Comparison of ENCODE assay signal across 35 cellular contexts in the genomic region with DNA sequence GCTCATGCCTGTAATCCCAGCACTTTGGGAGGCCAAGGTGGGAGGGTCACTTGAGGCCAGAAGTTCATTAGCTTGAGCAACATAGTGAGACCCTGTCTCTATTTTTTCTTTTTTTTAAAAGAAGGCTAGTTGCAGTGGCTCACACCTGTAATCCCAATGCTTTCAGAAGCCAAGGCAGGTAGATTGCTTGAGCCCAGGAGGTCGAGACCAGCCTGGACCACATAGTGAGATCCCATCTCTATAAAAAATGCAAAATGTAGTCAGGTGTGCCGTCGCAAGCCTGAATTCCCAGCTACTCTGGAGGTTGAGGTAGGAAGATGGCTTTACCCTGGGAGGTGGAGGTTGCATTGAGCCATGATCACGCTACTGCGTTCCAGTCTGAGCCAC. TPM values are rescaled to one million over a fixed set of nuclear protein-coding genes. Genes with fewer than 3 reads are reported as not detected.
"Had no signal": no experiment of that assay in that cellular context is flagged by ENCODE, and none has a peak within 500 bp of the region (broad histone marks: within the 10 kb centered on the region; RNA-seq: fewer than 3 reads in every experiment).

No MANE protein-coding gene starts in this region.

- H3K36me3 Mint-ChIP-seq: activated CD4-positive, alpha-beta memory T cell treated with anti-CD3 and anti-CD28 coated beads for 36 hours; activated CD8-positive, alpha-beta memory T cell treated with anti-CD3 and anti-CD28 coated beads, Interleukin-2, amount 10 ng/mL, durations not matched to agents 7 days and 5 days; activated naive CD4-positive, alpha-beta T cell treated with anti-CD3 and anti-CD28 coated beads, Interleukin-2, amount 10 ng/mL, durations not matched to agents 7 days and 5 days; activated naive CD4-positive, alpha-beta T cell treated with anti-CD3 and anti-CD28 coated beads, Interleukin-2, amount 50 U/mL, for 72 hours had no signal

- FAIRE-seq: bronchial epithelial cell had no signal

- H3K4me3 Mint-ChIP-seq: activated CD4-positive, alpha-beta memory T cell treated with anti-CD3 and anti-CD28 coated beads for 36 hours; activated CD8-positive, alpha-beta memory T cell treated with anti-CD3 and anti-CD28 coated beads, Interleukin-2, amount 10 ng/mL, durations not matched to agents 7 days and 5 days; activated CD8-positive, alpha-beta T cell treated with anti-CD3 and anti-CD28 coated beads, Interleukin-2, amount 10 ng/mL, durations not matched to agents 7 days and 5 days; activated naive CD4-positive, alpha-beta T cell treated with anti-CD3 and anti-CD28 coated beads, Interleukin-2, amount 10 ng/mL, durations not matched to agents 7 days and 5 days; activated naive CD8-positive, alpha-beta T cell treated with anti-CD3 and anti-CD28 coated beads, Interleukin-2, amount 10 ng/mL, durations not matched to agents 7 days and 5 days; activated T-helper 1 cell treated with anti-CD3 and anti-CD28 coated beads, Interleukin-12 subunit alpha, Interleukin-12 subunit beta, Interleukin-2, Interleukin-4 antibody, amounts not matched to agents 30 ng/mL and 10 ng/mL and 1 ng/mL, durations not matched to agents 14 hours and 24 hours and 36 hours; central memory CD8-positive, alpha-beta T cell; dendritic cell treated with granulocyte-macrophage colony-stimulating factor and Interleukin-4, amounts not matched to agents 40 ng/mL and 50 ng/mL, for 4 days; effector memory CD8-positive, alpha-beta T cell; T-helper 2 cell treated with Interferon-gamma antibody and Interleukin-4, amounts not matched to agents 5 μg/mL and 100 μg/mL, for 36 hours had no signal

- DNase-seq: activated CD4-positive, alpha-beta memory T cell treated with anti-CD3 and anti-CD28 coated beads for 36 hours; activated CD4-positive, alpha-beta T cell treated with anti-CD3 and anti-CD28 coated beads for 1 hour; activated CD4-positive, alpha-beta T cell treated with anti-CD3 and anti-CD28 coated beads for 4 hours; activated CD4-positive, alpha-beta T cell treated with anti-CD3 and anti-CD28 coated beads, Interleukin-2, amount 50 U/mL, for 1 hour; activated CD4-positive, CD25-positive, alpha-beta regulatory T cell; activated CD8-positive, alpha-beta memory T cell treated with anti-CD3 and anti-CD28 coated beads, Interleukin-2, amount 10 ng/mL, durations not matched to agents 7 days and 5 days; activated CD8-positive, alpha-beta memory T cell treated with anti-CD3 and anti-CD28 coated beads, Interleukin-2, amount 50 U/mL, for 4 hours; activated CD8-positive, alpha-beta T cell treated with anti-CD3 and anti-CD28 coated beads, Interleukin-2, amount 10 ng/mL, durations not matched to agents 7 days and 5 days; activated effector memory CD4-positive, alpha-beta T cell treated with anti-CD3 and anti-CD28 coated beads, Interleukin-2, amount 50 U/mL, for 16 hours; activated naive CD4-positive, alpha-beta T cell; activated naive CD4-positive, alpha-beta T cell treated with anti-CD3 and anti-CD28 coated beads, Interleukin-2, amount 10 ng/mL, durations not matched to agents 7 days and 5 days; activated naive CD8-positive, alpha-beta T cell treated with anti-CD3 and anti-CD28 coated beads, Interleukin-2, amount 10 ng/mL, durations not matched to agents 7 days and 5 days; activated T-cell treated with anti-CD3 and anti-CD28 coated beads, Interleukin-2, amount 50 U/mL, for 1 hour; activated T-cell treated with anti-CD3 and anti-CD28 coated beads, Interleukin-2, amount 50 U/mL, for 48 hours; brain microvascular endothelial cell; effector CD4-positive, alpha-beta T cell; effector memory CD8-positive, alpha-beta T cell; erythroblast; foreskin keratinocyte; gastrocnemius medialis; glutamatergic neuron; T1000; WERI-Rb-1 had no signal

- H3K4me3 ChIP-seq: ascending aorta, coronary artery, esophagus muscularis mucosa, gastrocnemius medialis, heart left ventricle had no signal

- H3K27ac ChIP-seq: ascending aorta, brain microvascular endothelial cell, coronary artery, esophagus muscularis mucosa, foreskin keratinocyte, gastrocnemius medialis, heart left ventricle, WERI-Rb-1 had no signal

- H3K4me1 ChIP-seq: ascending aorta, foreskin keratinocyte, gastrocnemius medialis had no signal

- H3K36me3 ChIP-seq: ascending aorta, brain microvascular endothelial cell, gastrocnemius medialis, heart left ventricle, WERI-Rb-1 had no signal

- ATAC-seq: activated CD8-positive, alpha-beta memory T cell treated with anti-CD3 and anti-CD28 coated beads, Interleukin-2, amount 10 ng/mL, durations not matched to agents 7 days and 5 days; activated CD8-positive, alpha-beta T cell treated with anti-CD3 and anti-CD28 coated beads, Interleukin-2, amount 10 ng/mL, durations not matched to agents 7 days and 5 days; activated naive CD4-positive, alpha-beta T cell treated with anti-CD3 and anti-CD28 coated beads, Interleukin-2, amount 50 U/mL, for 72 hours; effector memory CD8-positive, alpha-beta T cell; foreskin keratinocyte; gastrocnemius medialis; heart left ventricle had no signal

- H3K9me3 Mint-ChIP-seq: activated CD4-positive, alpha-beta memory T cell treated with anti-CD3 and anti-CD28 coated beads for 36 hours; activated naive CD4-positive, alpha-beta T cell treated with anti-CD3 and anti-CD28 coated beads, Interleukin-2, amount 10 ng/mL, durations not matched to agents 7 days and 5 days; activated naive CD4-positive, alpha-beta T cell treated with anti-CD3 and anti-CD28 coated beads, Interleukin-2, amount 50 U/mL, for 72 hours; activated naive CD8-positive, alpha-beta T cell treated with anti-CD3 and anti-CD28 coated beads, Interleukin-2, amount 10 ng/mL, durations not matched to agents 7 days and 5 days; activated T-helper 1 cell treated with anti-CD3 and anti-CD28 coated beads, Interleukin-12 subunit alpha, Interleukin-12 subunit beta, Interleukin-2, Interleukin-4 antibody, amounts not matched to agents 30 ng/mL and 10 ng/mL and 1 ng/mL, durations not matched to agents 14 hours and 24 hours and 36 hours; activated T-helper 2 cell treated with anti-CD3 and anti-CD28 coated beads, Interferon-gamma antibody, Interleukin-2, Interleukin-4, amounts not matched to agents 10 μg/mL and 5 μg/mL and 100 μg/mL, durations not matched to agents 14 hours and 24 hours and 36 hours; central memory CD8-positive, alpha-beta T cell; dendritic cell treated with granulocyte-macrophage colony-stimulating factor and Interleukin-4, amounts not matched to agents 40 ng/mL and 50 ng/mL, for 4 days; effector memory CD8-positive, alpha-beta T cell; T-helper 2 cell treated with Interferon-gamma antibody and Interleukin-4, amounts not matched to agents 5 μg/mL and 100 μg/mL, for 36 hours had no signal

- H3K27ac Mint-ChIP-seq: activated CD4-positive, alpha-beta memory T cell treated with anti-CD3 and anti-CD28 coated beads for 36 hours; activated CD8-positive, alpha-beta memory T cell treated with anti-CD3 and anti-CD28 coated beads, Interleukin-2, amount 10 ng/mL, durations not matched to agents 7 days and 5 days; activated CD8-positive, alpha-beta T cell treated with anti-CD3 and anti-CD28 coated beads, Interleukin-2, amount 10 ng/mL, durations not matched to agents 7 days and 5 days; activated naive CD4-positive, alpha-beta T cell treated with anti-CD3 and anti-CD28 coated beads, Interleukin-2, amount 10 ng/mL, durations not matched to agents 7 days and 5 days; activated naive CD4-positive, alpha-beta T cell treated with anti-CD3 and anti-CD28 coated beads, Interleukin-2, amount 50 U/mL, for 72 hours; activated naive CD8-positive, alpha-beta T cell treated with anti-CD3 and anti-CD28 coated beads, Interleukin-2, amount 10 ng/mL, durations not matched to agents 7 days and 5 days; activated T-helper 1 cell treated with anti-CD3 and anti-CD28 coated beads, Interleukin-12 subunit alpha, Interleukin-12 subunit beta, Interleukin-2, Interleukin-4 antibody, amounts not matched to agents 30 ng/mL and 10 ng/mL and 1 ng/mL, durations not matched to agents 14 hours and 24 hours and 36 hours; activated T-helper 2 cell treated with anti-CD3 and anti-CD28 coated beads, Interferon-gamma antibody, Interleukin-2, Interleukin-4, amounts not matched to agents 10 μg/mL and 5 μg/mL and 100 μg/mL, durations not matched to agents 14 hours and 24 hours and 36 hours; dendritic cell treated with granulocyte-macrophage colony-stimulating factor and Interleukin-4, amounts not matched to agents 40 ng/mL and 50 ng/mL, for 4 days; effector memory CD8-positive, alpha-beta T cell; T-helper 2 cell treated with Interferon-gamma antibody and Interleukin-4, amounts not matched to agents 5 μg/mL and 100 μg/mL, for 36 hours had no signal

- H3K27me3 ChIP-seq: ascending aorta, brain microvascular endothelial cell, foreskin keratinocyte had no signal

- H3K9me3 ChIP-seq: ascending aorta, esophagus muscularis mucosa, gastrocnemius medialis, heart left ventricle had no signal

RNA-seq across cellular contexts. Expression of gene NYAP1, which starts 7.5 kb away (rescaled TPM):
- total RNA-seq: T-helper 1 cell treated with Interleukin-12 subunit alpha and Interleukin-12 subunit beta and Interleukin-4 antibody, amounts not matched to agents 30 ng/mL and 1 ng/mL, for 36 hours had no signal

RNA-seq across cellular contexts. Expression of gene SPACDR, which starts 27.1 kb away (rescaled TPM):
- total RNA-seq: ascending aorta had no signal
